Comparison of ENCODE assay signal across 1 cellular context in genomic region chr20:49799698-49800097, GRCh38.
TF ChIP-seq lines count a peak whose summit lies in the region.

No MANE protein-coding gene starts in this region.

TF ChIP-seq in HepG2, 621 proteins besides CTCF, POLR2A, EP300 and RAD21 (continued from another document and continues in another):
- TF ChIP-seq, protein P1, sequence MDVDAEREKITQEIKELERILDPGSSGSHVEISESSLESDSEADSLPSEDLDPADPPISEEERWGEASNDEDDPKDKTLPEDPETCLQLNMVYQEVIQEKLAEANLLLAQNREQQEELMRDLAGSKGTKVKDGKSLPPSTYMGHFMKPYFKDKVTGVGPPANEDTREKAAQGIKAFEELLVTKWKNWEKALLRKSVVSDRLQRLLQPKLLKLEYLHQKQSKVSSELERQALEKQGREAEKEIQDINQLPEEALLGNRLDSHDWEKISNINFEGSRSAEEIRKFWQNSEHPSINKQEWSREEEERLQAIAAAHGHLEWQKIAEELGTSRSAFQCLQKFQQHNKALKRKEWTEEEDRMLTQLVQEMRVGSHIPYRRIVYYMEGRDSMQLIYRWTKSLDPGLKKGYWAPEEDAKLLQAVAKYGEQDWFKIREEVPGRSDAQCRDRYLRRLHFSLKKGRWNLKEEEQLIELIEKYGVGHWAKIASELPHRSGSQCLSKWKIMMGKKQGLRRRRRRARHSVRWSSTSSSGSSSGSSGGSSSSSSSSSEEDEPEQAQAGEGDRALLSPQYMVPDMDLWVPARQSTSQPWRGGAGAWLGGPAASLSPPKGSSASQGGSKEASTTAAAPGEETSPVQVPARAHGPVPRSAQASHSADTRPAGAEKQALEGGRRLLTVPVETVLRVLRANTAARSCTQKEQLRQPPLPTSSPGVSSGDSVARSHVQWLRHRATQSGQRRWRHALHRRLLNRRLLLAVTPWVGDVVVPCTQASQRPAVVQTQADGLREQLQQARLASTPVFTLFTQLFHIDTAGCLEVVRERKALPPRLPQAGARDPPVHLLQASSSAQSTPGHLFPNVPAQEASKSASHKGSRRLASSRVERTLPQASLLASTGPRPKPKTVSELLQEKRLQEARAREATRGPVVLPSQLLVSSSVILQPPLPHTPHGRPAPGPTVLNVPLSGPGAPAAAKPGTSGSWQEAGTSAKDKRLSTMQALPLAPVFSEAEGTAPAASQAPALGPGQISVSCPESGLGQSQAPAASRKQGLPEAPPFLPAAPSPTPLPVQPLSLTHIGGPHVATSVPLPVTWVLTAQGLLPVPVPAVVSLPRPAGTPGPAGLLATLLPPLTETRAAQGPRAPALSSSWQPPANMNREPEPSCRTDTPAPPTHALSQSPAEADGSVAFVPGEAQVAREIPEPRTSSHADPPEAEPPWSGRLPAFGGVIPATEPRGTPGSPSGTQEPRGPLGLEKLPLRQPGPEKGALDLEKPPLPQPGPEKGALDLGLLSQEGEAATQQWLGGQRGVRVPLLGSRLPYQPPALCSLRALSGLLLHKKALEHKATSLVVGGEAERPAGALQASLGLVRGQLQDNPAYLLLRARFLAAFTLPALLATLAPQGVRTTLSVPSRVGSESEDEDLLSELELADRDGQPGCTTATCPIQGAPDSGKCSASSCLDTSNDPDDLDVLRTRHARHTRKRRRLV (CRISPR knock-in tag; IDR thresholded peaks at IDR 0.05) = no peak
- 0 out of 2 replicates have a peak, but pooled peaks have one; percentile 23 for TF ChIP-seq ZNF331 (CRISPR knock-in tag; IDR thresholded peaks at IDR 0.05)
- TF ChIP-seq HDAC6 (IDR thresholded peaks at IDR 0.05; ENCODE audit: low read depth, low read length) = no peak
- TF ChIP-seq ZSCAN29 (CRISPR knock-in tag; conservative IDR thresholded peaks at IDR 0.05) = no peak
- no peak for TF ChIP-seq IKZF1 (IDR thresholded peaks at IDR 0.05)
- TF ChIP-seq, protein P2, sequence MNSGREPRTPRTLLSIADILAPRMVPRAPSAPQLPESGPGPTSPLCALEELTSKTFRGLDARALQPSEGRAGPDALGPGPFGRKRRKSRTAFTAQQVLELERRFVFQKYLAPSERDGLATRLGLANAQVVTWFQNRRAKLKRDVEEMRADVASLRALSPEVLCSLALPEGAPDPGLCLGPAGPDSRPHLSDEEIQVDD (CRISPR knock-in tag; IDR thresholded peaks at IDR 0.05; ENCODE audit: borderline replicate concordance) = no peak
- no peak for TF ChIP-seq ZNF333 (CRISPR knock-in tag; IDR thresholded peaks at IDR 0.05; ENCODE audit: borderline replicate concordance)
- peak; percentile 66; the same call in 1 of the 2 replicates for TF ChIP-seq ZNF12 (CRISPR knock-in tag; IDR thresholded peaks at IDR 0.05)
- no peak for TF ChIP-seq ATM (IDR thresholded peaks at IDR 0.05; ENCODE audit: borderline replicate concordance)
- TF ChIP-seq, protein P3, sequence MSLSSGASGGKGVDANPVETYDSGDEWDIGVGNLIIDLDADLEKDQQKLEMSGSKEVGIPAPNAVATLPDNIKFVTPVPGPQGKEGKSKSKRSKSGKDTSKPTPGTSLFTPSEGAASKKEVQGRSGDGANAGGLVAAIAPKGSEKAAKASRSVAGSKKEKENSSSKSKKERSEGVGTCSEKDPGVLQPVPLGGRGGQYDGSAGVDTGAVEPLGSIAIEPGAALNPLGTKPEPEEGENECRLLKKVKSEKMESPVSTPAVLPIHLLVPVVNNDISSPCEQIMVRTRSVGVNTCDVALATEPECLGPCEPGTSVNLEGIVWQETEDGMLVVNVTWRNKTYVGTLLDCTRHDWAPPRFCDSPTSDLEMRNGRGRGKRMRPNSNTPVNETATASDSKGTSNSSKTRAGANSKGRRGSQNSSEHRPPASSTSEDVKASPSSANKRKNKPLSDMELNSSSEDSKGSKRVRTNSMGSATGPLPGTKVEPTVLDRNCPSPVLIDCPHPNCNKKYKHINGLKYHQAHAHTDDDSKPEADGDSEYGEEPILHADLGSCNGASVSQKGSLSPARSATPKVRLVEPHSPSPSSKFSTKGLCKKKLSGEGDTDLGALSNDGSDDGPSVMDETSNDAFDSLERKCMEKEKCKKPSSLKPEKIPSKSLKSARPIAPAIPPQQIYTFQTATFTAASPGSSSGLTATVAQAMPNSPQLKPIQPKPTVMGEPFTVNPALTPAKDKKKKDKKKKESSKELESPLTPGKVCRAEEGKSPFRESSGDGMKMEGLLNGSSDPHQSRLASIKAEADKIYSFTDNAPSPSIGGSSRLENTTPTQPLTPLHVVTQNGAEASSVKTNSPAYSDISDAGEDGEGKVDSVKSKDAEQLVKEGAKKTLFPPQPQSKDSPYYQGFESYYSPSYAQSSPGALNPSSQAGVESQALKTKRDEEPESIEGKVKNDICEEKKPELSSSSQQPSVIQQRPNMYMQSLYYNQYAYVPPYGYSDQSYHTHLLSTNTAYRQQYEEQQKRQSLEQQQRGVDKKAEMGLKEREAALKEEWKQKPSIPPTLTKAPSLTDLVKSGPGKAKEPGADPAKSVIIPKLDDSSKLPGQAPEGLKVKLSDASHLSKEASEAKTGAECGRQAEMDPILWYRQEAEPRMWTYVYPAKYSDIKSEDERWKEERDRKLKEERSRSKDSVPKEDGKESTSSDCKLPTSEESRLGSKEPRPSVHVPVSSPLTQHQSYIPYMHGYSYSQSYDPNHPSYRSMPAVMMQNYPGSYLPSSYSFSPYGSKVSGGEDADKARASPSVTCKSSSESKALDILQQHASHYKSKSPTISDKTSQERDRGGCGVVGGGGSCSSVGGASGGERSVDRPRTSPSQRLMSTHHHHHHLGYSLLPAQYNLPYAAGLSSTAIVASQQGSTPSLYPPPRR (CRISPR knock-in tag; IDR thresholded peaks at IDR 0.05; ENCODE audit: borderline replicate concordance) = no peak
- TF ChIP-seq KDM5A (IDR thresholded peaks at IDR 0.05; ENCODE audit: borderline replicate concordance, low read length) = no peak
- no peak for TF ChIP-seq ZNF629 (CRISPR knock-in tag; conservative IDR thresholded peaks at IDR 0.05)
- no peak for TF ChIP-seq ZNF343 (CRISPR knock-in tag; IDR thresholded peaks at IDR 0.05)
- TF ChIP-seq ZNF775 (CRISPR knock-in tag; IDR thresholded peaks at IDR 0.05; ENCODE audit: borderline replicate concordance) = no peak
- TF ChIP-seq SMARCE1 (IDR thresholded peaks at IDR 0.05; ENCODE audit: borderline replicate concordance) = no peak
- TF ChIP-seq SIX4 (CRISPR knock-in tag; IDR thresholded peaks at IDR 0.05) = no peak
- no peak for TF ChIP-seq TCF12 (IDR thresholded peaks at IDR 0.05)
- no peak for TF ChIP-seq TCF12 (CRISPR knock-in tag; IDR thresholded peaks at IDR 0.05)
- TF ChIP-seq ZNF260 (CRISPR knock-in tag; IDR thresholded peaks at IDR 0.05; ENCODE audit: borderline replicate concordance, low read depth) = no peak
- TF ChIP-seq SP4 (CRISPR knock-in tag; IDR thresholded peaks at IDR 0.05) = no peak
- TF ChIP-seq PRDM15 (CRISPR knock-in tag; IDR thresholded peaks at IDR 0.05) = no peak
- no peak for TF ChIP-seq ZNF710 (CRISPR knock-in tag; IDR thresholded peaks at IDR 0.05; ENCODE audit: borderline replicate concordance)
- TF ChIP-seq ZBTB20 (CRISPR knock-in tag; IDR thresholded peaks at IDR 0.05; ENCODE audit: borderline replicate concordance, low read depth) = no peak
- no peak for TF ChIP-seq ZNF562 (CRISPR knock-in tag; IDR thresholded peaks at IDR 0.05; ENCODE audit: borderline replicate concordance)
- TF ChIP-seq ZNF83 (CRISPR knock-in tag; IDR thresholded peaks at IDR 0.05; ENCODE audit: borderline replicate concordance) = no peak
- TF ChIP-seq PATZ1 (CRISPR knock-in tag; IDR thresholded peaks at IDR 0.05) = no peak
- no peak for TF ChIP-seq ZNF180 (CRISPR knock-in tag; IDR thresholded peaks at IDR 0.05; ENCODE audit: borderline replicate concordance, low read depth)
- no peak for TF ChIP-seq ZNF619 (CRISPR knock-in tag; IDR thresholded peaks at IDR 0.05)
- TF ChIP-seq ZBTB26 (CRISPR knock-in tag; IDR thresholded peaks at IDR 0.05; ENCODE audit: borderline replicate concordance) = no peak
- TF ChIP-seq ZNF253 (CRISPR knock-in tag; IDR thresholded peaks at IDR 0.05; ENCODE audit: borderline replicate concordance) = no peak
- no peak for TF ChIP-seq MEIS1 (CRISPR knock-in tag; IDR thresholded peaks at IDR 0.05; ENCODE audit: borderline replicate concordance)
- no peak for TF ChIP-seq KAT8 (CRISPR knock-in tag; IDR thresholded peaks at IDR 0.05)
- 0 out of 2 replicates have a peak, but pooled peaks have one; percentile 21 for TF ChIP-seq LCORL (IDR thresholded peaks at IDR 0.05)
- peak; percentile 74 for TF ChIP-seq LCORL (CRISPR knock-in tag; IDR thresholded peaks at IDR 0.05)
- no peak for TF ChIP-seq CREBL2 (CRISPR knock-in tag; IDR thresholded peaks at IDR 0.05; ENCODE audit: borderline replicate concordance)
- no peak for TF ChIP-seq ZNF772 (CRISPR knock-in tag; IDR thresholded peaks at IDR 0.05)
- no peak for TF ChIP-seq USF2 (IDR thresholded peaks at IDR 0.05; ENCODE audit: low read depth, low read length)
- no peak for TF ChIP-seq USF2 (CRISPR knock-in tag; IDR thresholded peaks at IDR 0.05; ENCODE audit: borderline replicate concordance)
- no peak for TF ChIP-seq KAT7 (CRISPR knock-in tag; IDR thresholded peaks at IDR 0.05; ENCODE audit: borderline replicate concordance)
- no peak for TF ChIP-seq ZBTB38 (CRISPR knock-in tag; IDR thresholded peaks at IDR 0.05)
- 0 out of 2 replicates have a peak, but pooled peaks have one; percentile 26 for TF ChIP-seq ERF (CRISPR knock-in tag; IDR thresholded peaks at IDR 0.05)
